8 cellular contexts compared by ENCODE assay signal in the genomic region with DNA sequence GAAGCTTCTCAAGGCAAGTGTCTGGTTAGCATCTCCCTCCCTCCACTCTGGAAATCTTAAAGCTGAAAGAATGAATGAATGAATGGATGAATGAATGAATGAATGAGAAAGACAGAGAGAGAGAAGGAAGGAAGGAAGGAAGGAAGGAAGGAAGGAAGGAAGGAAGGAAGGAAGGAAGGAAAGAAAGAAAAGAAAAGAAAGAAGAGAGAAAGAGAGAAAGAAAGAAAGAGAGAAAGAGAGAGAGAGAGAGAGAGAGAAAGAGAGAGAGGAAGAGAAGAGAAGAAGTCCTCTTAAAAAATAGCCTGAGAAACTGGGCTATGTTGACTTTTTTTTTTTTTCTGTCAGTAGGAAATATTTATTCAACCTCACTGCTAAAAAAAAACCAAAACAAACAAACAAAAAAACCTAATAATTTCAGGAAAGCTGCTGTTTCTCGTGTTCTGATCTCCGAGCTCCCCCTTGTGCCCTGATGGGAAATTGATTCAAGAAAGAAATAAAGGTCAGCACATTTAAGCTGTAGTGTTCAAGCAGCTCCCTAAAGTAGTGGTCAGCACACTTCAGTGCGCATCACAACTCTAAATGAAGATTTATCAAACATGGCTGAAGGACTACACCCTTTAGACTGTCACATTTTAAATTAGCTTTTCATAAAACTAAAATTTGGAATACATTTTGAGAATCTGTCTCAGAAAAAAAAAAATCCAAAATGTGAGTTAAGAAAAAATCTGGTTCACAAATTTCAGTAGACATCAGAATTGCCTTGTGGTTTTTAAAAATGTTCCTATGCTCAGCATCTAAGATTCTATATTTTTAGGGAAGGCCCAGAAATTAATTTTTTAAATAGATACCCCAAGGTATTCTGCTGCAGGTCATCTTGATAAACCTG.
DNase-seq lines count a peak whose midpoint lies in the region; ATAC-seq and TF ChIP-seq lines count a peak whose summit lies in the region.

No MANE protein-coding gene starts in this region.

- no peak for DNase-seq in BJ (ENCODE audit: low read depth)
- peak; percentile 9 for DNase-seq in GM13977 (ENCODE audit: low spot score)
- DNase-seq in Karpas-422 = peak; percentile 71
- DNase-seq in amniotic epithelial cell (ENCODE audit: low read depth) = peak; percentile 16
- DNase-seq in right lobe of liver = no peak
- no peak for DNase-seq in activated effector memory CD4-positive, alpha-beta T cell treated with Interleukin-2 at 50 U/mL for 16 hours
- DNase-seq in NCI-H1048 (lab: John Stamatoyannopoulos, UW) = no peak

- H3K36me3 ChIP-seq in BJ (ENCODE audit: control insufficient read depth, insufficient read depth, low read length) = no peaks in the 10 kb centered on the region
- no peaks in the 10 kb centered on the region for H3K36me3 ChIP-seq in Karpas-422 (ENCODE audit: insufficient read depth, low read length)
- no peaks in the 10 kb centered on the region for H3K36me3 ChIP-seq in right lobe of liver

- ATAC-seq in right lobe of liver = peak; percentile 64 to 75 (median 69)
- no peak for ATAC-seq in HG03196 (IDR thresholded peaks at IDR 0.05; ENCODE audit: unreplicated experiment)

- TF ChIP-seq CTCF in BJ (IDR thresholded peaks at IDR 0.05; ENCODE audit: insufficient read depth, low read depth, low read length) = peak; percentile 70
- TF ChIP-seq CTCF in GM13977 (IDR thresholded peaks at IDR 0.05; ENCODE audit: extremely low read depth, insufficient read depth, missing control alignments) = peak; percentile 80
- peak; percentile 55 to 67 (median 65) for TF ChIP-seq CTCF in right lobe of liver (IDR thresholded peaks at IDR 0.05)

- H3K27ac ChIP-seq in Karpas-422 (ENCODE audit: low read length) (no peak overlapping the region), right lobe of liver (no peak overlapping the region)

- H3K9me3 ChIP-seq in Karpas-422 (ENCODE audit: low read length) (no peaks in the 10 kb centered on the region), right lobe of liver (no peaks in the 10 kb centered on the region)

- H3K4me3 ChIP-seq in BJ (ENCODE audit: low read depth, low read length) (no peak overlapping the region), Karpas-422 (ENCODE audit: low read length) (no peak overlapping the region), right lobe of liver (no peak overlapping the region)

- H3K4me2 ChIP-seq in Karpas-422 (ENCODE audit: low read depth, low read length, poor library complexity, severe bottlenecking) = no peak overlapping the region

- H2AFZ ChIP-seq in Karpas-422 (ENCODE audit: low read length) = no peak overlapping the region

- in situ Hi-C loops in GM13977 (cut with MboI; ENCODE audit: low pct_unique_long_range_greater_than_20kb, low sequenced_read_pairs, unreplicated experiment) = no loop called here

- no peaks in the 10 kb centered on the region for H4K20me1 ChIP-seq in Karpas-422 (ENCODE audit: insufficient read depth, low read depth, low read length)

- no peaks in the 10 kb centered on the region for H3K4me1 ChIP-seq in Karpas-422 (ENCODE audit: low read length)
- H3K4me1 ChIP-seq in right lobe of liver = no peaks in the 10 kb centered on the region

- POLR2A ChIA-PET in BJ (lab: Charles Lee) = no interaction called here

- no peaks in the 10 kb centered on the region for H3K9me2 ChIP-seq in Karpas-422 (replicated peaks; ENCODE audit: insufficient read depth, low read length)

- H3K9ac ChIP-seq in Karpas-422 (ENCODE audit: low read length) = no peak overlapping the region

- no peaks in the 10 kb centered on the region for H3K27me3 ChIP-seq in BJ (ENCODE audit: control insufficient read depth, insufficient read depth, low read length)
- no peaks in the 10 kb centered on the region for H3K27me3 ChIP-seq in Karpas-422 (ENCODE audit: low read length)
- H3K27me3 ChIP-seq in right lobe of liver = no peaks in the 10 kb centered on the region

- 21% methylated on average over 3 of the region's 3 CpGs for WGBS in right lobe of liver (ENCODE audit: insufficient coverage, low coverage, low lambda C conversion rate, missing lambda C conversion rate)

- CTCF ChIA-PET in BJ (lab: Yijun Ruan, JAX) = interaction anchor here (0.6 to 1.9 kb wide), 11 partner anchors 8 to 1201 kb away, joined by 3 to 6 read pairs (median 4); no protein-coding TSS in a partner anchor

- H3K79me2 ChIP-seq in Karpas-422 (ENCODE audit: low read length) = no peaks in the 10 kb centered on the region

- intact Hi-C loops in right lobe of liver (cut with DNase I) = no loop called here

- TF ChIP-seq POLR2A in right lobe of liver (IDR thresholded peaks at IDR 0.05) = no peak

Comparison
In these comparisons a context has a peak if more than half of its experiments do, and no peak if none do; other contexts are left out.
1. DNase-seq: peak in GM13977 (single experiment), Karpas-422 (single experiment) and amniotic epithelial cell (single experiment); none in BJ (single experiment), right lobe of liver (0 of 3), activated effector memory CD4-positive, alpha-beta T cell treated with Interleukin-2 at 50 U/mL for 16 hours (single experiment) and NCI-H1048 (single experiment).
2. Peak in every context shown above with its lines, with median percentiles within 50 percentile points of each other: CTCF ChIP-seq.